Comparison of ENCODE assay signal across 14 cellular contexts in genomic region chr9:77714077-77714549, GRCh38.
DNase-seq lines count a peak whose midpoint lies in the region; ATAC-seq and TF ChIP-seq lines count a peak whose summit lies in the region.
"Had no signal": no experiment of that assay in that cellular context is flagged by ENCODE, and none has a peak within 500 bp of the region (broad histone marks: within the 10 kb centered on the region; RNA-seq: fewer than 3 reads in every experiment).

No MANE protein-coding gene starts in this region.

- CTCF ChIA-PET in WTC11 (lab: Charles Lee), result interaction anchor here (0.6 to 1.4 kb wide), 3 partner anchors 40 to 258 kb away, joined by 3 to 4 read pairs (median 3); no protein-coding TSS in a partner anchor

- H3K4me1 Mint-ChIP-seq in WTC11 (peaks cover 72% of the 10 kb centered on the region), type B pancreatic cell (ENCODE audit: unreplicated experiment) (peaks cover 32% of the 10 kb centered on the region)
- H3K4me1 Mint-ChIP-seq: natural killer cell had no signal

- H3K27ac Mint-ChIP-seq in WTC11, result peak overlapping the region; percentile 87
- peak overlapping the region; percentile 20 for H3K27ac Mint-ChIP-seq in type B pancreatic cell
- H3K27ac Mint-ChIP-seq: activated naive CD4-positive, alpha-beta T cell treated with anti-CD3 and anti-CD28 coated beads for 36 hours; natural killer cell had no signal

- POLR2A ChIA-PET in WTC11 (lab: Charles Lee), result no interaction called here

- ATAC-seq in WTC11, result peak; percentile 23; the same call in 1 of the 2 replicates
- ATAC-seq in HG02798 (IDR thresholded peaks at IDR 0.05; ENCODE audit: poor library complexity, unreplicated experiment), result no peak
- ATAC-seq in GM18907 (IDR thresholded peaks at IDR 0.05; ENCODE audit: unreplicated experiment), result no peak
- ATAC-seq: natural killer cell had no signal

- no peak overlapping the region for H3K4me3 Mint-ChIP-seq in WTC11
- H3K4me3 Mint-ChIP-seq in type B pancreatic cell, result no peak overlapping the region
- H3K4me3 Mint-ChIP-seq: activated naive CD4-positive, alpha-beta T cell treated with anti-CD3 and anti-CD28 coated beads for 36 hours; natural killer cell had no signal

- peaks cover 19% of the 10 kb centered on the region for H3K36me3 Mint-ChIP-seq in WTC11
- peaks cover 5% of the 10 kb centered on the region for H3K36me3 Mint-ChIP-seq in type B pancreatic cell
- H3K36me3 Mint-ChIP-seq: natural killer cell had no signal

- DNase-seq in NCI-H2171 treated with DMSO at 0.1 percent for 48 hours (lab: John Stamatoyannopoulos, UW) (peak; percentile 57), NCI-H2171 (lab: John Stamatoyannopoulos, UW) (no peak), WTC11 (ENCODE audit: low spot score) (no peak), foreskin fibroblast (peak; percentile 52 to 76), type B pancreatic cell (ENCODE audit: extremely low spot score, unreplicated experiment) (no peak), NCI-H2029 treated with DMSO at 0.1 percent for 48 hours (lab: John Stamatoyannopoulos, UW) (no peak)
- DNase-seq: activated naive CD4-positive, alpha-beta T cell treated with anti-CD3 and anti-CD28 coated beads for 36 hours; cortex of kidney; natural killer cell; NCI-H446; SHP77 treated with DMSO at 0.1 percent for 48 hours had no signal

- TF ChIP-seq CTCF in WTC11 (IDR thresholded peaks at IDR 0.05) (no peak), foreskin fibroblast (IDR thresholded peaks at IDR 0.05; ENCODE audit: low read depth, low read length) (no peak), type B pancreatic cell (conservative IDR thresholded peaks at IDR 0.05) (no peak)

- H3K27me3 Mint-ChIP-seq in WTC11 (ENCODE audit: low read depth), result no peaks in the 10 kb centered on the region
- no peaks in the 10 kb centered on the region for H3K27me3 Mint-ChIP-seq in type B pancreatic cell

- H3K4me3 ChIP-seq in foreskin fibroblast (ENCODE audit: low read depth in 1 of 2, low read length in 2 of 2), result no peak overlapping the region
- H3K4me3 ChIP-seq: tibial nerve had no signal

- H3K9me3 Mint-ChIP-seq in WTC11, result peaks cover 19% of the 10 kb centered on the region
- H3K9me3 Mint-ChIP-seq in type B pancreatic cell, result peaks cover 5% of the 10 kb centered on the region

TF ChIP-seq in WTC11, 78 proteins besides CTCF, POLR2A, EP300 and RAD21 (continues in another document):
- TF ChIP-seq CREB1 (CRISPR knock-in tag; IDR thresholded peaks at IDR 0.05), result no peak
- TF ChIP-seq, protein P1, sequence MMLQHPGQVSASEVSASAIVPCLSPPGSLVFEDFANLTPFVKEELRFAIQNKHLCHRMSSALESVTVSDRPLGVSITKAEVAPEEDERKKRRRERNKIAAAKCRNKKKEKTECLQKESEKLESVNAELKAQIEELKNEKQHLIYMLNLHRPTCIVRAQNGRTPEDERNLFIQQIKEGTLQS (CRISPR knock-in tag; conservative IDR thresholded peaks at IDR 0.05), result no peak
- no peak for TF ChIP-seq ZNF121 (CRISPR knock-in tag; IDR thresholded peaks at IDR 0.05)
- TF ChIP-seq ELF4 (CRISPR knock-in tag; IDR thresholded peaks at IDR 0.05; ENCODE audit: low read depth), result no peak
- TF ChIP-seq ZNF138 (CRISPR knock-in tag; conservative IDR thresholded peaks at IDR 0.05), result no peak
- TF ChIP-seq FOXP1 (CRISPR knock-in tag; IDR thresholded peaks at IDR 0.05; ENCODE audit: borderline replicate concordance), result no peak
- TF ChIP-seq ZNF532 (CRISPR knock-in tag; IDR thresholded peaks at IDR 0.05; ENCODE audit: borderline replicate concordance), result no peak
- TF ChIP-seq, protein P2, sequence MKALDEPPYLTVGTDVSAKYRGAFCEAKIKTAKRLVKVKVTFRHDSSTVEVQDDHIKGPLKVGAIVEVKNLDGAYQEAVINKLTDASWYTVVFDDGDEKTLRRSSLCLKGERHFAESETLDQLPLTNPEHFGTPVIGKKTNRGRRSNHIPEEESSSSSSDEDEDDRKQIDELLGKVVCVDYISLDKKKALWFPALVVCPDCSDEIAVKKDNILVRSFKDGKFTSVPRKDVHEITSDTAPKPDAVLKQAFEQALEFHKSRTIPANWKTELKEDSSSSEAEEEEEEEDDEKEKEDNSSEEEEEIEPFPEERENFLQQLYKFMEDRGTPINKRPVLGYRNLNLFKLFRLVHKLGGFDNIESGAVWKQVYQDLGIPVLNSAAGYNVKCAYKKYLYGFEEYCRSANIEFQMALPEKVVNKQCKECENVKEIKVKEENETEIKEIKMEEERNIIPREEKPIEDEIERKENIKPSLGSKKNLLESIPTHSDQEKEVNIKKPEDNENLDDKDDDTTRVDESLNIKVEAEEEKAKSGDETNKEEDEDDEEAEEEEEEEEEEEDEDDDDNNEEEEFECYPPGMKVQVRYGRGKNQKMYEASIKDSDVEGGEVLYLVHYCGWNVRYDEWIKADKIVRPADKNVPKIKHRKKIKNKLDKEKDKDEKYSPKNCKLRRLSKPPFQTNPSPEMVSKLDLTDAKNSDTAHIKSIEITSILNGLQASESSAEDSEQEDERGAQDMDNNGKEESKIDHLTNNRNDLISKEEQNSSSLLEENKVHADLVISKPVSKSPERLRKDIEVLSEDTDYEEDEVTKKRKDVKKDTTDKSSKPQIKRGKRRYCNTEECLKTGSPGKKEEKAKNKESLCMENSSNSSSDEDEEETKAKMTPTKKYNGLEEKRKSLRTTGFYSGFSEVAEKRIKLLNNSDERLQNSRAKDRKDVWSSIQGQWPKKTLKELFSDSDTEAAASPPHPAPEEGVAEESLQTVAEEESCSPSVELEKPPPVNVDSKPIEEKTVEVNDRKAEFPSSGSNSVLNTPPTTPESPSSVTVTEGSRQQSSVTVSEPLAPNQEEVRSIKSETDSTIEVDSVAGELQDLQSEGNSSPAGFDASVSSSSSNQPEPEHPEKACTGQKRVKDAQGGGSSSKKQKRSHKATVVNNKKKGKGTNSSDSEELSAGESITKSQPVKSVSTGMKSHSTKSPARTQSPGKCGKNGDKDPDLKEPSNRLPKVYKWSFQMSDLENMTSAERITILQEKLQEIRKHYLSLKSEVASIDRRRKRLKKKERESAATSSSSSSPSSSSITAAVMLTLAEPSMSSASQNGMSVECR (CRISPR knock-in tag; IDR thresholded peaks at IDR 0.05; ENCODE audit: borderline replicate concordance), result no peak
- TF ChIP-seq, protein P3, sequence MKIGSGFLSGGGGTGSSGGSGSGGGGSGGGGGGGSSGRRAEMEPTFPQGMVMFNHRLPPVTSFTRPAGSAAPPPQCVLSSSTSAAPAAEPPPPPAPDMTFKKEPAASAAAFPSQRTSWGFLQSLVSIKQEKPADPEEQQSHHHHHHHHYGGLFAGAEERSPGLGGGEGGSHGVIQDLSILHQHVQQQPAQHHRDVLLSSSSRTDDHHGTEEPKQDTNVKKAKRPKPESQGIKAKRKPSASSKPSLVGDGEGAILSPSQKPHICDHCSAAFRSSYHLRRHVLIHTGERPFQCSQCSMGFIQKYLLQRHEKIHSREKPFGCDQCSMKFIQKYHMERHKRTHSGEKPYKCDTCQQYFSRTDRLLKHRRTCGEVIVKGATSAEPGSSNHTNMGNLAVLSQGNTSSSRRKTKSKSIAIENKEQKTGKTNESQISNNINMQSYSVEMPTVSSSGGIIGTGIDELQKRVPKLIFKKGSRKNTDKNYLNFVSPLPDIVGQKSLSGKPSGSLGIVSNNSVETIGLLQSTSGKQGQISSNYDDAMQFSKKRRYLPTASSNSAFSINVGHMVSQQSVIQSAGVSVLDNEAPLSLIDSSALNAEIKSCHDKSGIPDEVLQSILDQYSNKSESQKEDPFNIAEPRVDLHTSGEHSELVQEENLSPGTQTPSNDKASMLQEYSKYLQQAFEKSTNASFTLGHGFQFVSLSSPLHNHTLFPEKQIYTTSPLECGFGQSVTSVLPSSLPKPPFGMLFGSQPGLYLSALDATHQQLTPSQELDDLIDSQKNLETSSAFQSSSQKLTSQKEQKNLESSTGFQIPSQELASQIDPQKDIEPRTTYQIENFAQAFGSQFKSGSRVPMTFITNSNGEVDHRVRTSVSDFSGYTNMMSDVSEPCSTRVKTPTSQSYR (CRISPR knock-in tag; IDR thresholded peaks at IDR 0.05), result no peak
- no peak for TF ChIP-seq ZSCAN18 (CRISPR knock-in tag; IDR thresholded peaks at IDR 0.05)

Comparison
In these comparisons a context has a peak if more than half of its experiments do, and no peak if none do; other contexts are left out.
1. DNase-seq: peak in NCI-H2171 treated with DMSO at 0.1 percent for 48 hours (single experiment) and foreskin fibroblast (2 of 2); none in NCI-H2171 (single experiment), WTC11 (single experiment), type B pancreatic cell (single experiment) and NCI-H2029 treated with DMSO at 0.1 percent for 48 hours (single experiment).